In the genomic region with DNA sequence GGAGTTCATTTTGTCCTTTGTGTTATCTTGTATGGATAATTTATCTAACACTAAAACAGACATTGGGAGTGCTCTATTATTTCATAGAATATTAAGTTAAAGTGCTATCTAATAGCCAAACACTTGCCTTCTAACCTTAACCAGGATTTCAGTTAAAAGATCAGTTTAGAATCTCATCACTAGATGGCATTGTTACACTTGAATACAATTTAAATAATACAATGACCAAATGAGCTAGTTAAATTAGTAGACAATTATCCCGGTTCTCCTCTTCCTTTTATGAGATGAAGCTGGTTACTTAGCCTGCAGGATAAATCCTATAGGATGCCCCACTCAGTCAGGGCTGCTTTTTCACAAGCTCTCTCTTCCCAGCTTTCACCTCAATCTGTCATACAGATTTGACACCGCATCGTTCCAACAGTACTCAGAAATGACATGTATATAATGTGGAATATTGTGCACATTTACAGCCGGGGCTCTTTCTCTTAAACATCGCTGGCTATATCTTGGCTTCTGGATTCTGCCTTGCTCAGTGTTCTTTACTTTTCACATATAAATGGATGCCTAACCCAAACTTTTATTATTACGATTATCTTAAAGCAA, we compare ENCODE assay signal across 8 cellular contexts.
DNase-seq lines count a peak whose midpoint lies in the region; ATAC-seq and TF ChIP-seq lines count a peak whose summit lies in the region.

No MANE protein-coding gene starts in this region.

- no peak overlapping the region for H3K4me3 ChIP-seq in BJ (ENCODE audit: low read depth, low read length)
- H3K4me3 ChIP-seq in choroid plexus epithelial cell (ENCODE audit: low read depth, low read length): no peak overlapping the region

- H3K36me3 ChIP-seq in BJ (ENCODE audit: control insufficient read depth, insufficient read depth, low read length): no peaks in the 10 kb centered on the region

- POLR2A ChIA-PET in BJ (lab: Charles Lee): no interaction called here
- POLR2A ChIA-PET in activated CD4-positive, alpha-beta memory T cell treated with anti-CD3 and anti-CD28 coated beads, Interleukin-2, amount 10 ng/mL, durations not matched to agents 7 days and 5 days (lab: Charles Lee): no interaction called here

- no peaks in the 10 kb centered on the region for H3K27me3 ChIP-seq in BJ (ENCODE audit: control insufficient read depth, insufficient read depth, low read length)

- ATAC-seq in stimulated activated naive CD8-positive, alpha-beta T cell treated with anti-CD3 and anti-CD28 coated beads, Interleukin-15, Interleukin-2, amounts not matched to agents 100 U/mL and 50 U/mL, for 24 hours: no peak

- CTCF ChIA-PET in BJ (lab: Yijun Ruan, JAX): interaction anchor here (0.6 to 1.3 kb wide), 8 partner anchors 9 to 1959 kb away, joined by 3 to 4 read pairs (median 4); no protein-coding TSS in a partner anchor
- CTCF ChIA-PET in activated CD4-positive, alpha-beta memory T cell treated with anti-CD3 and anti-CD28 coated beads, Interleukin-2, amount 10 ng/mL, durations not matched to agents 7 days and 5 days (lab: Charles Lee): interaction anchor here (0.5 to 0.9 kb wide), 3 partner anchors 957 to 1516 kb away, joined by 3 to 4 read pairs (median 3); no protein-coding TSS in a partner anchor

- peaks cover 9% of the 10 kb centered on the region for H3K4me1 Mint-ChIP-seq in progenitor cell of endocrine pancreas (ENCODE audit: low read depth)
- H3K4me1 Mint-ChIP-seq in activated CD4-positive, alpha-beta memory T cell treated with anti-CD3 and anti-CD28 coated beads, Interleukin-2, amount 10 ng/mL, durations not matched to agents 7 days and 5 days: peaks cover 11% of the 10 kb centered on the region

- intact Hi-C loops in posterior vena cava (cut with DNase I): no loop called here

- no peaks in the 10 kb centered on the region for H3K27me3 Mint-ChIP-seq in progenitor cell of endocrine pancreas
- peaks cover 2% of the 10 kb centered on the region for H3K27me3 Mint-ChIP-seq in activated CD4-positive, alpha-beta memory T cell treated with anti-CD3 and anti-CD28 coated beads, Interleukin-2, amount 10 ng/mL, durations not matched to agents 7 days and 5 days

- H3K36me3 Mint-ChIP-seq in progenitor cell of endocrine pancreas (ENCODE audit: insufficient read depth): no peaks in the 10 kb centered on the region
- no peaks in the 10 kb centered on the region for H3K36me3 Mint-ChIP-seq in activated CD4-positive, alpha-beta memory T cell treated with anti-CD3 and anti-CD28 coated beads, Interleukin-2, amount 10 ng/mL, durations not matched to agents 7 days and 5 days (ENCODE audit: low read depth)

- DNase-seq in BJ (ENCODE audit: low read depth) (no peak), H4 (ENCODE audit: low spot score) (peak; percentile 44), NCI-H526 (lab: John Stamatoyannopoulos, UW) (peak; percentile 15 to 70), choroid plexus epithelial cell (ENCODE audit: low read depth) (peak; percentile 59), progenitor cell of endocrine pancreas (ENCODE audit: low spot score, unreplicated experiment) (no peak), posterior vena cava (ENCODE audit: low spot score) (no peak)
- DNase-seq in activated CD4-positive, alpha-beta memory T cell treated with anti-CD3 and anti-CD28 coated beads, Interleukin-2, amount 10 ng/mL, durations not matched to agents 7 days and 5 days: no peak
- DNase-seq in stimulated activated naive CD8-positive, alpha-beta T cell treated with anti-CD3 and anti-CD28 coated beads, Interleukin-15, Interleukin-2, amounts not matched to agents 100 U/mL and 50 U/mL, for 24 hours: no peak

- H3K27ac Mint-ChIP-seq in progenitor cell of endocrine pancreas: no peak overlapping the region
- no peak overlapping the region for H3K27ac Mint-ChIP-seq in activated CD4-positive, alpha-beta memory T cell treated with anti-CD3 and anti-CD28 coated beads, Interleukin-2, amount 10 ng/mL, durations not matched to agents 7 days and 5 days

- H3K4me3 Mint-ChIP-seq in progenitor cell of endocrine pancreas (ENCODE audit: low read depth): no peak overlapping the region
- H3K4me3 Mint-ChIP-seq in activated CD4-positive, alpha-beta memory T cell treated with anti-CD3 and anti-CD28 coated beads, Interleukin-2, amount 10 ng/mL, durations not matched to agents 7 days and 5 days: no peak overlapping the region

- H3K9me3 Mint-ChIP-seq in progenitor cell of endocrine pancreas (ENCODE audit: low read depth): no peaks in the 10 kb centered on the region
- no peaks in the 10 kb centered on the region for H3K9me3 Mint-ChIP-seq in activated CD4-positive, alpha-beta memory T cell treated with anti-CD3 and anti-CD28 coated beads, Interleukin-2, amount 10 ng/mL, durations not matched to agents 7 days and 5 days

- TF ChIP-seq CTCF in BJ (IDR thresholded peaks at IDR 0.05; ENCODE audit: insufficient read depth, low read depth, low read length) (peak; percentile 31; the same call in 1 of the 2 replicates), choroid plexus epithelial cell (conservative IDR thresholded peaks at IDR 0.05; ENCODE audit: low read depth, low read length) (peak; percentile 40), progenitor cell of endocrine pancreas (IDR thresholded peaks at IDR 0.05; ENCODE audit: unreplicated experiment) (peak; percentile 64)

Comparison
In these comparisons a context has a peak if more than half of its experiments do, and no peak if none do; other contexts are left out.
1. DNase-seq: peak in H4 (single experiment), NCI-H526 (2 of 2) and choroid plexus epithelial cell (single experiment); none in BJ (single experiment), progenitor cell of endocrine pancreas (single experiment), posterior vena cava (single experiment), activated CD4-positive, alpha-beta memory T cell treated with anti-CD3 and anti-CD28 coated beads, Interleukin-2, amount 10 ng/mL, durations not matched to agents 7 days and 5 days (single experiment) and stimulated activated naive CD8-positive, alpha-beta T cell treated with anti-CD3 and anti-CD28 coated beads, Interleukin-15, Interleukin-2, amounts not matched to agents 100 U/mL and 50 U/mL, for 24 hours (single experiment).
2. Peak in every context shown above with its lines, with median percentiles within 50 percentile points of each other: CTCF ChIP-seq.